26 cellular contexts compared by ENCODE assay signal in genomic region chr7:119756687-119757086, GRCh38.
"Had no signal": no experiment of that assay in that cellular context is flagged by ENCODE, and none has a peak within 500 bp of the region (broad histone marks: within the 10 kb centered on the region; RNA-seq: fewer than 3 reads in every experiment).

No MANE protein-coding gene starts in this region.

- H3K27ac ChIP-seq: neural progenitor cell, neutrophil, pancreas, prostate gland, right lobe of liver, sigmoid colon, stomach, thoracic aorta, thyroid gland, tibial nerve, upper lobe of left lung, vagina had no signal

- H3K4me3 ChIP-seq: neural progenitor cell, pancreas, prostate gland, right lobe of liver, sigmoid colon, stomach, thoracic aorta, thyroid gland, tibial nerve, upper lobe of left lung, vagina had no signal

- H3K9me3 ChIP-seq: neutrophil, pancreas, prostate gland, right lobe of liver, sigmoid colon, stomach, thoracic aorta, thyroid gland, tibial nerve, upper lobe of left lung, vagina had no signal

- H3K36me3 Mint-ChIP-seq: natural killer cell; neural progenitor cell; stimulated activated effector memory CD8-positive, alpha-beta T cell treated with anti-CD3 and anti-CD28 coated beads, Interleukin-12 subunit alpha, Interleukin-12 subunit beta, amount 100 ng/mL, for 72 hours; stimulated activated naive B cell treated with anti-CD40 and anti-IgM and Interleukin-4, amounts not matched to agents 10 μg/mL and 1 μg/mL and 100 μg/mL, for 72 hours had no signal

- H3K4me1 ChIP-seq: neural progenitor cell, pancreas, prostate gland, right lobe of liver, sigmoid colon, stomach, thyroid gland, tibial nerve, upper lobe of left lung, vagina had no signal

- H3K9me3 Mint-ChIP-seq: nephron; neural progenitor cell; stimulated activated naive B cell treated with anti-CD40 and anti-IgM and Interleukin-4, amounts not matched to agents 10 μg/mL and 1 μg/mL and 100 μg/mL, for 72 hours; stimulated activated naive CD8-positive, alpha-beta T cell treated with anti-CD3 and anti-CD28 coated beads, Interleukin-15, Interleukin-2, amounts not matched to agents 100 ng/mL and 50 ng/mL, for 24 hours had no signal

- H3K27me3 ChIP-seq: neural progenitor cell, neutrophil, pancreas, right lobe of liver, sigmoid colon, stomach, thyroid gland, tibial nerve, upper lobe of left lung, vagina had no signal

- DNase-seq: natural killer cell; nucleus accumbens; pancreas; right cardiac atrium; right lobe of liver; sigmoid colon; small intestine; stimulated activated CD4-positive, alpha-beta T cell treated with anti-CD3 and anti-CD28 coated beads, Interleukin-15, amount 100 ng/mL, for 24 hours; stimulated activated CD4-positive, alpha-beta T cell treated with anti-CD3 and anti-CD28 coated beads, Interleukin-2, amount 100 ng/mL, for 24 hours; stimulated activated CD4-positive, alpha-beta T cell treated with anti-CD3 and anti-CD28 coated beads, Interleukin-2, amount 100 ng/mL, for 48 hours; stimulated activated CD4-positive, alpha-beta T cell treated with anti-CD3 and anti-CD28 coated beads, Interleukin-4, amount 100 ng/mL, for 24 hours; stimulated activated naive B cell treated with anti-CD40 and anti-IgM and Interleukin-4, amounts not matched to agents 10 μg/mL and 1 μg/mL and 100 μg/mL, for 72 hours; stimulated activated naive CD4-positive, alpha-beta T cell treated with Interleukin-2 at 50 U/mL for 16 hours; stomach; thyroid gland; trophoblast cell; upper lobe of left lung had no signal

- H3K9ac ChIP-seq: neural progenitor cell had no signal

- H3K4me1 Mint-ChIP-seq: natural killer cell; nephron; neural progenitor cell; stimulated activated effector memory CD8-positive, alpha-beta T cell treated with anti-CD3 and anti-CD28 coated beads, Interleukin-12 subunit alpha, Interleukin-12 subunit beta, amount 100 ng/mL, for 72 hours; stimulated activated naive B cell treated with anti-CD40 and anti-IgM and Interleukin-4, amounts not matched to agents 10 μg/mL and 1 μg/mL and 100 μg/mL, for 72 hours had no signal

- ATAC-seq: natural killer cell; pancreas; right cardiac atrium; right lobe of liver; stimulated activated effector memory CD8-positive, alpha-beta T cell treated with anti-CD3 and anti-CD28 coated beads, Interleukin-12 subunit alpha, Interleukin-12 subunit beta, amount 100 ng/mL, for 72 hours; stimulated activated naive B cell treated with anti-CD40 and anti-IgM and Interleukin-4, amounts not matched to agents 10 μg/mL and 1 μg/mL and 100 μg/mL, for 72 hours had no signal

- H3K4me3 Mint-ChIP-seq: natural killer cell; nephron; neural progenitor cell; stimulated activated effector memory CD8-positive, alpha-beta T cell treated with anti-CD3 and anti-CD28 coated beads, Interleukin-12 subunit alpha, Interleukin-12 subunit beta, amount 100 ng/mL, for 72 hours; stimulated activated naive B cell treated with anti-CD40 and anti-IgM and Interleukin-4, amounts not matched to agents 10 μg/mL and 1 μg/mL and 100 μg/mL, for 72 hours; stimulated activated naive CD8-positive, alpha-beta T cell treated with anti-CD3 and anti-CD28 coated beads, Interleukin-15, Interleukin-2, amounts not matched to agents 100 ng/mL and 50 ng/mL, for 24 hours had no signal

- H2AFZ ChIP-seq: neural progenitor cell had no signal

- H3K36me3 ChIP-seq: neural progenitor cell, neutrophil, pancreas, prostate gland, right lobe of liver, sigmoid colon, stomach, thoracic aorta, thyroid gland, tibial nerve, upper lobe of left lung, vagina had no signal

- H3K4me2 ChIP-seq: neural progenitor cell had no signal

- H3K27ac Mint-ChIP-seq: natural killer cell; nephron; neural progenitor cell; stimulated activated effector memory CD8-positive, alpha-beta T cell treated with anti-CD3 and anti-CD28 coated beads, Interleukin-12 subunit alpha, Interleukin-12 subunit beta, amount 100 ng/mL, for 72 hours; stimulated activated naive B cell treated with anti-CD40 and anti-IgM and Interleukin-4, amounts not matched to agents 10 μg/mL and 1 μg/mL and 100 μg/mL, for 72 hours; stimulated activated naive CD8-positive, alpha-beta T cell treated with anti-CD3 and anti-CD28 coated beads, Interleukin-15, Interleukin-2, amounts not matched to agents 100 ng/mL and 50 ng/mL, for 24 hours had no signal

- H3K27me3 Mint-ChIP-seq: stimulated activated naive B cell treated with anti-CD40 and anti-IgM and Interleukin-4, amounts not matched to agents 10 μg/mL and 1 μg/mL and 100 μg/mL, for 72 hours; stimulated activated naive CD8-positive, alpha-beta T cell treated with anti-CD3 and anti-CD28 coated beads, Interleukin-15, Interleukin-2, amounts not matched to agents 100 ng/mL and 50 ng/mL, for 24 hours had no signal
